In the genomic region with DNA sequence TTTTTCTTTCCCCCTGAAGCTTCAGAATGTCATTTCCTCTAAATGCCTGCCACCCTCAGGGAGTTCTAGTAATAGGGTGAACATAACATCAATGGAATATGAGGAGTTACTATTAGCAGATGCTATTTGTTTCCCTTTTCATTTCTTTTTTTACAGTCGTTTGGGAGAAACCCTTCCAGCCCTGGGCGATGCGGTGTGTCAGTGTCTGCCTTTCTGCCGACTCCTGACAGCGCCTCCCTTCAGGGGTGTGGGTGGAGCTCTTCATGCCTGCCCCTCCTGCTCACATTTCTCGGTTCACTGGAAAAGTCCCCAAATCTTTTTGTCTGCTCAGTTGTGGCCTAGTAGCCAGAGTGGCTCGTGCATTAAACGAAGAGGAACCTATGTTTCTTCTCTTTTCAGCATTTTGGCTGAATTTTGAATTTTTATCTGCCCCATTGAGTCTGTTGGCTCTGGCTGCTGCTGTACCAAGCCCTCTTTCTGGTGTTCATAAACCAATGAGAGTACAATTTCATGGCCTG, we compare ENCODE assay signal across 8 cellular contexts.
DNase-seq lines count a peak whose midpoint lies in the region; ATAC-seq, FAIRE-seq and TF ChIP-seq lines count a peak whose summit lies in the region.

No MANE protein-coding gene starts in this region.

- TF ChIP-seq CTCF in GM13977 (IDR thresholded peaks at IDR 0.05; ENCODE audit: extremely low read depth, insufficient read depth, missing control alignments), result no peak
- no peak for TF ChIP-seq CTCF in body of pancreas (IDR thresholded peaks at IDR 0.05)
- TF ChIP-seq CTCF in keratinocyte (optimal IDR thresholded peaks at IDR 0.05 in 1 of 3, IDR thresholded peaks at IDR 0.05 in 1 of 3, conservative IDR thresholded peaks at IDR 0.05 in 1 of 3; ENCODE audit: extremely low read depth in 1 of 3, insufficient read depth in 2 of 3, low read length in 3 of 3), result peak in 1 of 3 experiments; percentile 15
- no peak for TF ChIP-seq CTCF in stomach (IDR thresholded peaks at IDR 0.05)

- H3K4me3 ChIP-seq in body of pancreas (no peak overlapping the region), keratinocyte (ENCODE audit: control insufficient read depth in 2 of 3, extremely low read depth in 1 of 3, insufficient read depth in 2 of 3, low read depth in 1 of 3, low read length in 3 of 3) (peak overlapping the region in 2 of 3 experiments; percentile 39 to 47), stomach (peak overlapping the region in 2 of 4 donors; percentile 6 to 10)

- peak in 2 of 3 donors; percentile 13 to 19 for TF ChIP-seq POLR2A in body of pancreas (IDR thresholded peaks at IDR 0.05)
- no peak for TF ChIP-seq POLR2A in stomach (IDR thresholded peaks at IDR 0.05)

- H3K27ac ChIP-seq in body of pancreas (peak overlapping the region; percentile 10 to 48 (median 38)), keratinocyte (ENCODE audit: control insufficient read depth, insufficient read depth, low read length) (peak overlapping the region; percentile 48), stomach (peak overlapping the region in 4 of 5 donors; percentile 29 to 92 (median 80))

- ATAC-seq in GM21723 (IDR thresholded peaks at IDR 0.05; ENCODE audit: unreplicated experiment) (peak; percentile 85), body of pancreas (no peak)

- H3K9me1 ChIP-seq in keratinocyte (ENCODE audit: control insufficient read depth, extremely low read depth, insufficient read depth, low read length), result peaks cover 6% of the 10 kb centered on the region

- H3K4me1 Mint-ChIP-seq in IgD-negative memory B cell, result peaks cover 17 to 20% (median 20%) of the 10 kb centered on the region in 3 donors

- H3K79me2 ChIP-seq in keratinocyte (ENCODE audit: control insufficient read depth, insufficient read depth, low read length), result peaks cover 99% of the 10 kb centered on the region

- no peaks in the 10 kb centered on the region for H3K36me3 Mint-ChIP-seq in IgD-negative memory B cell

- in situ Hi-C loops in GM13977 (cut with MboI; ENCODE audit: low pct_unique_long_range_greater_than_20kb, low sequenced_read_pairs, unreplicated experiment), result no loop called here

- no peaks in the 10 kb centered on the region for H3K9me3 ChIP-seq in body of pancreas
- H3K9me3 ChIP-seq in keratinocyte (ENCODE audit: control insufficient read depth, low read depth, low read length), result no peaks in the 10 kb centered on the region
- H3K9me3 ChIP-seq in stomach, result no peaks in the 10 kb centered on the region

- no peaks in the 10 kb centered on the region for H3K36me3 ChIP-seq in body of pancreas (replicated peaks in 1 of 2; ENCODE audit: insufficient read depth in 1 of 2, low read depth in 2 of 2)
- no peaks in the 10 kb centered on the region for H3K36me3 ChIP-seq in keratinocyte (ENCODE audit: control insufficient read depth in 2 of 2, extremely low read depth in 1 of 2, insufficient read depth in 2 of 2, low read length in 2 of 2)
- no peaks in the 10 kb centered on the region for H3K36me3 ChIP-seq in stomach

- H3K27me3 ChIP-seq in body of pancreas, result no peaks in the 10 kb centered on the region
- H3K27me3 ChIP-seq in keratinocyte (ENCODE audit: control insufficient read depth, extremely low read depth, insufficient read depth, low read length), result no peaks in the 10 kb centered on the region
- no peaks in the 10 kb centered on the region for H3K27me3 ChIP-seq in stomach

- H4K20me1 ChIP-seq in keratinocyte (ENCODE audit: control insufficient read depth, extremely low read depth, insufficient read depth, low read length), result peaks cover 15% of the 10 kb centered on the region

- no peaks in the 10 kb centered on the region for H3K9me3 Mint-ChIP-seq in IgD-negative memory B cell

- peak overlapping the region; percentile 81 for H3K4me2 ChIP-seq in keratinocyte (ENCODE audit: control insufficient read depth, extremely low read depth, insufficient read depth, low read depth, low read length)

- H3K9ac ChIP-seq in keratinocyte (ENCODE audit: control insufficient read depth, extremely low read depth, insufficient read depth, low read length), result peak overlapping the region; percentile 50

- 54 to 66% methylated on average over 8 of the region's 8 CpGs for WGBS in body of pancreas, 2 donors
- WGBS in stomach, 5 donors, result 33 to 53% (median 50%) methylated on average over 8 of the region's 8 CpGs

- TF ChIP-seq EP300 in stomach (IDR thresholded peaks at IDR 0.05), result no peak

- peak overlapping the region in 2 of 3 donors; percentile 62 to 72 for H3K27ac Mint-ChIP-seq in IgD-negative memory B cell

- no peak overlapping the region for H2AFZ ChIP-seq in keratinocyte (ENCODE audit: control insufficient read depth, low read length)

- DNase-seq in GM13977 (ENCODE audit: low spot score) (peak; percentile 60), body of pancreas (peak in 3 of 4 donors; percentile 33 to 43 (median 34)), keratinocyte (ENCODE audit: low read depth, low spot score) (no peak), stomach (no peak), NCI-H510A treated with DMSO at 0.1 percent for 48 hours (lab: John Stamatoyannopoulos, UW) (no peak), SHP77 treated with DMSO at 0.1 percent for 48 hours (lab: John Stamatoyannopoulos, UW) (no peak)

- no peaks in the 10 kb centered on the region for H3K27me3 Mint-ChIP-seq in IgD-negative memory B cell

- peak; percentile 61 for FAIRE-seq in keratinocyte (lab: Jason Lieb, UNC)

- H3K4me1 ChIP-seq in body of pancreas (peaks cover 78% of the 10 kb centered on the region), keratinocyte (ENCODE audit: control insufficient read depth, extremely low read depth, insufficient read depth, low read length) (peaks cover 58% of the 10 kb centered on the region), stomach (peaks cover 49 to 87% (median 62%) of the 10 kb centered on the region in 4 donors)

- intact Hi-C loops in body of pancreas (cut with DNase I), result no loop called here
- intact Hi-C loops in stomach (cut with DNase I; ENCODE audit: low total_unique reads), result no loop called here

- peak overlapping the region; percentile 72 to 93 (median 77) for H3K4me3 Mint-ChIP-seq in IgD-negative memory B cell

- dilution Hi-C loops in keratinocyte (cut with MboI; ENCODE audit: extremely low pct_ligation_motif_present, low sequenced_read_pairs), result no loop called here

Comparison
In these comparisons a context has a peak if more than half of its experiments do, and no peak if none do; other contexts are left out.
1. DNase-seq: peak in GM13977 (single experiment) and body of pancreas (3 of 4); none in keratinocyte (single experiment), stomach (single experiment), NCI-H510A treated with DMSO at 0.1 percent for 48 hours (single experiment) and SHP77 treated with DMSO at 0.1 percent for 48 hours (single experiment).
2. H3K4me3 ChIP-seq: peak in keratinocyte (2 of 3); none in body of pancreas (0 of 2).
3. POLR2A ChIP-seq: peak in body of pancreas (2 of 3); none in stomach (0 of 4).
4. Peak in every context shown above with its lines, with median percentiles within 50 percentile points of each other: H3K27ac ChIP-seq.